ENCODE assay signal across 11 cellular contexts in the genomic region with DNA sequence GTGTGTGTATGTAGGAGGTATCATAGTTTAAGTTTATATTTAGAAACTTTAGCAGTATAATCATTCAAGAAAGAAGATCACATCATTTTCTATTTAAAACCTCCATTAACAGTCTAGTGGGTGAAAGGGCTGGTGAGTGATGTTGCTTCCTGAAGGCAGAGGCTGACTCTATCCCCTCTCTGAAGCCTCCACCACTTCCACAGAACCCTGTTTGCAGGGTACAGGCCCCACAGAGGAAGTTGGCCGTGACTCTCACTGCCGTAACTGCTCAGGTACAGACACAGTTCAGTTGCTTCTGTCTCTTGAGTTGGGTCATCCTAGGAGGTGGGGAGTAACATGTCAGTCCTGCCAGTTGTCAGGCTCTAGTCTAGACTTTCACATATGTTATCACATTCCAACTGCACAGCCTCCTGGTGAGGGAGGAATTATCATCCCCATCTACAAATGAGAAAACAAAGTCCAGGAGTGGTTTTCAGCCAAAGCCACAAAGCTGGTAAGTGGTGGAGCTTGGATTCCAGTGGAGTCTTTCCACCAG. TPM values are rescaled to one million over a fixed set of nuclear protein-coding genes. Genes with fewer than 3 reads are reported as not detected.
DNase-seq lines count a peak whose midpoint lies in the region; ATAC-seq, FAIRE-seq and TF ChIP-seq lines count a peak whose summit lies in the region.
"Had no signal": no experiment of that assay in that cellular context is flagged by ENCODE, and none has a peak within 500 bp of the region (broad histone marks: within the 10 kb centered on the region; RNA-seq: fewer than 3 reads in every experiment).

No MANE protein-coding gene starts in this region.

- H2AFZ ChIP-seq in H9 (ENCODE audit: low read length) = no peak overlapping the region

- no peak overlapping the region for H4K5ac ChIP-seq in H9 (ENCODE audit: insufficient read length, low read depth, low read length)

- no peak for TF ChIP-seq CTCF in H9 (conservative IDR thresholded peaks at IDR 0.05)

- no peak overlapping the region for H4K91ac ChIP-seq in H9 (ENCODE audit: insufficient read length, low read depth, low read length)

- H3K27me3 ChIP-seq in small intestine (ENCODE audit: control insufficient read depth in 2 of 2, insufficient read depth in 2 of 2, low read length in 2 of 2) (no peaks in the 10 kb centered on the region), H9 (ENCODE audit: insufficient read depth, low read length) (no peaks in the 10 kb centered on the region)

- H3K23ac ChIP-seq in H9 (ENCODE audit: insufficient read length, low read depth, low read length) = no peak overlapping the region

- no peak overlapping the region for H3K14ac ChIP-seq in H9 (ENCODE audit: insufficient read depth, low read length)

- no peak overlapping the region for H3K4me3 Mint-ChIP-seq in activated T-cell treated with anti-CD3 and anti-CD28 coated beads, Interleukin-2, amount 50 U/mL, for 72 hours
- no peak overlapping the region for H3K4me3 Mint-ChIP-seq in activated CD4-positive, alpha-beta memory T cell treated with anti-CD3 and anti-CD28 coated beads for 36 hours
- no peak overlapping the region for H3K4me3 Mint-ChIP-seq in H9

- ATAC-seq in activated T-cell treated with anti-CD3 and anti-CD28 coated beads, Interleukin-2, amount 50 U/mL, for 72 hours (replicated peaks in 1 of 2) = peak; percentile 82 to 99

- intact Hi-C loops in activated CD4-positive, alpha-beta memory T cell treated with anti-CD3 and anti-CD28 coated beads for 36 hours (cut with micrococcal nuclease) = no loop called here

- no peaks in the 10 kb centered on the region for H3K27me3 Mint-ChIP-seq in activated T-cell treated with anti-CD3 and anti-CD28 coated beads, Interleukin-2, amount 50 U/mL, for 72 hours (ENCODE audit: low read depth)
- H3K27me3 Mint-ChIP-seq in activated CD4-positive, alpha-beta memory T cell treated with anti-CD3 and anti-CD28 coated beads for 36 hours = peaks cover 1% of the 10 kb centered on the region
- no peaks in the 10 kb centered on the region for H3K27me3 Mint-ChIP-seq in H9 (ENCODE audit: low read depth)

- H2BK12ac ChIP-seq in H9 (ENCODE audit: insufficient read length, low read depth, low read length) = no peak overlapping the region

- no peak overlapping the region for H2AK5ac ChIP-seq in H9 (ENCODE audit: insufficient read length, low read length)

- H3K36me3 ChIP-seq in small intestine (ENCODE audit: control insufficient read depth in 2 of 2, insufficient read depth in 2 of 2, low read length in 2 of 2) = no peaks in the 10 kb centered on the region

- no peaks in the 10 kb centered on the region for H3K4me1 ChIP-seq in small intestine (ENCODE audit: control insufficient read depth in 2 of 2, insufficient read depth in 1 of 2, low read depth in 1 of 2, low read length in 1 of 2)
- H3K4me1 ChIP-seq in H9 (ENCODE audit: insufficient read depth, low read length) = peaks cover 7% of the 10 kb centered on the region; the same call in 1 of the 2 replicates

- H3K27ac ChIP-seq in small intestine (ENCODE audit: low read depth in 1 of 2, low read length in 1 of 2) (no peak overlapping the region), H9 (ENCODE audit: insufficient read length, low read depth, low read length) (no peak overlapping the region)

- H3K79me1 ChIP-seq in H9 (ENCODE audit: insufficient read depth, low read depth, low read length, poor library complexity, severe bottlenecking) = no peaks in the 10 kb centered on the region

- H4K8ac ChIP-seq in H9 (replicated peaks; ENCODE audit: insufficient read length, low read depth, low read length) = no peak overlapping the region

- peak; percentile 10 to 47 for DNase-seq in activated T-cell treated with anti-CD3 and anti-CD28 coated beads, Interleukin-2, amount 50 U/mL, for 72 hours
- DNase-seq in activated T-cell treated with anti-CD3 and anti-CD28 coated beads for 4 hours (no peak), H54 (ENCODE audit: insufficient read length, low spot score) (no peak), renal cortical epithelial cell (ENCODE audit: low read depth) (peak; percentile 22), small intestine (no peak), H9 (no peak)
- DNase-seq in activated CD4-positive, alpha-beta memory T cell treated with anti-CD3 and anti-CD28 coated beads for 36 hours = peak; percentile 59
- DNase-seq in NK-92 treated with Interleukin-12 subunit alpha and Interleukin-12 subunit beta, amount 100 ng/mL, for 24 hours (lab: John Stamatoyannopoulos, UW) = no peak
- DNase-seq: dermis blood vessel endothelial cell, glutamatergic neuron, midbrain had no signal

- H3K18ac ChIP-seq in H9 (ENCODE audit: insufficient read length, low read depth, low read length) = no peak overlapping the region

- no peaks in the 10 kb centered on the region for H3K23me2 ChIP-seq in H9 (ENCODE audit: insufficient read length, low read depth, low read length, poor library complexity, severe bottlenecking)

- no peaks in the 10 kb centered on the region for H3K36me3 Mint-ChIP-seq in activated T-cell treated with anti-CD3 and anti-CD28 coated beads, Interleukin-2, amount 50 U/mL, for 72 hours (ENCODE audit: insufficient read depth in 2 of 2)
- H3K36me3 Mint-ChIP-seq in activated CD4-positive, alpha-beta memory T cell treated with anti-CD3 and anti-CD28 coated beads for 36 hours = no peaks in the 10 kb centered on the region
- no peaks in the 10 kb centered on the region for H3K36me3 Mint-ChIP-seq in H9 (ENCODE audit: insufficient read depth in 1 of 3, low read depth in 3 of 3)

- H4K20me1 ChIP-seq in H9 (ENCODE audit: control insufficient read depth, insufficient read depth, insufficient read length) = no peaks in the 10 kb centered on the region

- no peaks in the 10 kb centered on the region for H3K9me3 ChIP-seq in small intestine (ENCODE audit: control insufficient read depth, low read depth)
- no peaks in the 10 kb centered on the region for H3K9me3 ChIP-seq in H9 (ENCODE audit: control insufficient read depth, low read depth, low read length)

- no peak overlapping the region for H3K9ac ChIP-seq in H9 (ENCODE audit: extremely low read depth, insufficient read length, low read length)

- WGBS in small intestine, 3 donors = 60 to 95% (median 67%) methylated on average over 2 of the region's 2 CpGs
- no CpG with 5 or more reads among the region's 2 CpGs for WGBS in H9 (ENCODE audit: extremely low coverage, insufficient read length, low lambda C conversion rate)

- H3K4ac ChIP-seq in H9 (ENCODE audit: low read depth, low read length) = no peak overlapping the region

- H3K4me1 Mint-ChIP-seq in activated T-cell treated with anti-CD3 and anti-CD28 coated beads, Interleukin-2, amount 50 U/mL, for 72 hours (ENCODE audit: low read depth) = peaks cover 8% of the 10 kb centered on the region
- H3K4me1 Mint-ChIP-seq in activated CD4-positive, alpha-beta memory T cell treated with anti-CD3 and anti-CD28 coated beads for 36 hours (ENCODE audit: low read depth) = peaks cover 14% of the 10 kb centered on the region
- peaks cover 24 to 25% of the 10 kb centered on the region in 2 experiments for H3K4me1 Mint-ChIP-seq in H9

- H3K9me3 Mint-ChIP-seq in activated T-cell treated with anti-CD3 and anti-CD28 coated beads, Interleukin-2, amount 50 U/mL, for 72 hours = no peaks in the 10 kb centered on the region
- H3K9me3 Mint-ChIP-seq in activated CD4-positive, alpha-beta memory T cell treated with anti-CD3 and anti-CD28 coated beads for 36 hours = no peaks in the 10 kb centered on the region
- no peaks in the 10 kb centered on the region for H3K9me3 Mint-ChIP-seq in H9

- no peak overlapping the region for H3K56ac ChIP-seq in H9 (ENCODE audit: insufficient read length, low read depth, low read length)

- TF ChIP-seq POLR2A in H54 (IDR thresholded peaks at IDR 0.05; ENCODE audit: low read depth, low read length) = no peak

- H2BK5ac ChIP-seq in H9 (ENCODE audit: insufficient read length, low read length) = no peak overlapping the region

- H3K4me2 ChIP-seq in H9 (ENCODE audit: insufficient read depth, insufficient read length, low read length) = no peak overlapping the region

- H3T11ph ChIP-seq in H9 (ENCODE audit: low read length) = no peak overlapping the region

- POLR2A ChIA-PET in activated CD4-positive, alpha-beta memory T cell treated with anti-CD3 and anti-CD28 coated beads for 36 hours (lab: Charles Lee) = no interaction called here

- H2BK120ac ChIP-seq in H9 (ENCODE audit: low read depth, low read length, poor library complexity, severe bottlenecking) = no peak overlapping the region

- no peaks in the 10 kb centered on the region for H3K79me2 ChIP-seq in H9 (ENCODE audit: insufficient read depth, low read length)

- H2BK20ac ChIP-seq in H9 (ENCODE audit: low read depth, low read length, poor library complexity, severe bottlenecking) = no peak overlapping the region

- H3K27ac Mint-ChIP-seq in activated T-cell treated with anti-CD3 and anti-CD28 coated beads, Interleukin-2, amount 50 U/mL, for 72 hours = no peak overlapping the region
- no peak overlapping the region for H3K27ac Mint-ChIP-seq in activated CD4-positive, alpha-beta memory T cell treated with anti-CD3 and anti-CD28 coated beads for 36 hours
- H3K27ac Mint-ChIP-seq in H9 = peak overlapping the region in 1 of 3 experiments; percentile 22; a peak in 1 of 7 replicates

- CTCF ChIA-PET in activated CD4-positive, alpha-beta memory T cell treated with anti-CD3 and anti-CD28 coated beads for 36 hours (lab: Charles Lee) = interaction anchor here (0.8 to 1.6 kb wide), 2 partner anchors 10 to 40 kb away, joined by 4 read pairs; no protein-coding TSS in a partner anchor

- H2BK15ac ChIP-seq in H9 (ENCODE audit: low read depth, low read length) = no peak overlapping the region

- FAIRE-seq in H54 (lab: Jason Lieb, UNC) (peak; percentile 92), small intestine (lab: Jason Lieb, UNC) (no peak)

- no peak overlapping the region for H3K4me3 ChIP-seq in small intestine (ENCODE audit: low read depth in 1 of 2, low read length in 2 of 2)

RNA-seq across cellular contexts. Expression of gene CFL2, which starts 31.5 kb away (rescaled TPM):
- 10 to 100 TPM in 1 of 2 donors, 1 to 10 TPM in 1; 8.2 to 12.5 TPM for total RNA-seq in activated T-cell treated with anti-CD3 and anti-CD28 coated beads, Interleukin-2, amount 50 U/mL, for 72 hours
- total RNA-seq in activated CD4-positive, alpha-beta memory T cell treated with anti-CD3 and anti-CD28 coated beads for 36 hours = 1 to 10 TPM; 7.6 to 8.8 TPM
- total RNA-seq in renal cortical epithelial cell (54.4 and 57.3 TPM in 2 replicates), H9 (2021) (13.9 and 14.2 TPM in 2 replicates)
- polyA plus RNA-seq in small intestine = 10 to 100 TPM in 1 of 3 donors, 1 to 10 TPM in 2; 1.6 to 12.4 (median 9.7) TPM

RNA-seq across cellular contexts. Expression of gene SNX6, which starts 52.9 kb away (rescaled TPM):
- total RNA-seq in activated T-cell treated with anti-CD3 and anti-CD28 coated beads, Interleukin-2, amount 50 U/mL, for 72 hours = 10 to 100 TPM; 90.9 to 93.9 TPM
- 10 to 100 TPM; 82.0 to 86.9 TPM for total RNA-seq in activated CD4-positive, alpha-beta memory T cell treated with anti-CD3 and anti-CD28 coated beads for 36 hours
- total RNA-seq in renal cortical epithelial cell (377 and 390 TPM in 2 replicates), H9 (2021) (67.5 and 69.3 TPM in 2 replicates)
- 100 to 1,000 TPM in 1 of 3 donors, 10 to 100 TPM in 2; 66.5 to 101 (median 69.8) TPM for polyA plus RNA-seq in small intestine

Comparison
In these comparisons a context has a peak if more than half of its experiments do, and no peak if none do; other contexts are left out.
1. DNase-seq: peak in activated T-cell treated with anti-CD3 and anti-CD28 coated beads, Interleukin-2, amount 50 U/mL, for 72 hours (2 of 2), activated CD4-positive, alpha-beta memory T cell treated with anti-CD3 and anti-CD28 coated beads for 36 hours (single experiment) and renal cortical epithelial cell (single experiment); none in activated T-cell treated with anti-CD3 and anti-CD28 coated beads for 4 hours (single experiment), H54 (single experiment), small intestine (single experiment), H9 (single experiment) and NK-92 treated with Interleukin-12 subunit alpha and Interleukin-12 subunit beta, amount 100 ng/mL, for 24 hours (single experiment).